2 cellular contexts compared by ENCODE assay signal in genomic region chr20:62482970-62483369, GRCh38.
TF ChIP-seq lines count a peak whose summit lies in the region.

No MANE protein-coding gene starts in this region.

TF ChIP-seq in HEK293, 187 proteins besides CTCF, POLR2A, EP300 and RAD21 (continued from another document):
- TF ChIP-seq REST (tag by site-specific recombination; IDR thresholded peaks at IDR 0.05) = no peak

TF ChIP-seq in WTC11, 78 proteins besides CTCF, POLR2A, EP300 and RAD21 (continued from another document):
- TF ChIP-seq ZNF532 (CRISPR knock-in tag; IDR thresholded peaks at IDR 0.05; ENCODE audit: borderline replicate concordance) (no peak), TEAD4 (CRISPR knock-in tag; IDR thresholded peaks at IDR 0.05) (no peak), E2F5 (CRISPR knock-in tag; IDR thresholded peaks at IDR 0.05) (no peak)
